10 cellular contexts compared by ENCODE assay signal in genomic region chr4:48699470-48699869, GRCh38.
DNase-seq lines count a peak whose midpoint lies in the region; ATAC-seq, FAIRE-seq and TF ChIP-seq lines count a peak whose summit lies in the region.
"Had no signal": no experiment of that assay in that cellular context is flagged by ENCODE, and none has a peak within 500 bp of the region (broad histone marks: within the 10 kb centered on the region; RNA-seq: fewer than 3 reads in every experiment).

No MANE protein-coding gene starts in this region.

- no peaks in the 10 kb centered on the region for H3K9me3 Mint-ChIP-seq in activated CD4-positive, alpha-beta T cell treated with anti-CD3 and anti-CD28 coated beads, Interleukin-2, amount 10 ng/mL, durations not matched to agents 24 days and 14 days

- TF ChIP-seq POLR2A in esophagus squamous epithelium (IDR thresholded peaks at IDR 0.05) = no peak

- peaks cover 0 to 32% (median 22%) of the 10 kb centered on the region in 3 donors for H3K4me1 ChIP-seq in esophagus squamous epithelium

- 35 to 52% methylated on average over 1 of the region's 1 CpG for WGBS in esophagus squamous epithelium, 2 donors

- peak overlapping the region; percentile 26 for H3K4me3 Mint-ChIP-seq in activated CD4-positive, alpha-beta T cell treated with anti-CD3 and anti-CD28 coated beads, Interleukin-2, amount 10 ng/mL, durations not matched to agents 24 days and 14 days
- H3K4me3 Mint-ChIP-seq: activated B cell treated with CpG ODN at 0.5 μM for 24 hours had no signal

- TF ChIP-seq CTCF in esophagus squamous epithelium (IDR thresholded peaks at IDR 0.05) (no peak), retinal pigment epithelial cell (conservative IDR thresholded peaks at IDR 0.05; ENCODE audit: low read depth, low read length) (no peak), omental fat pad (IDR thresholded peaks at IDR 0.05) (no peak)

- peak overlapping the region in 3 of 4 donors; percentile 14 to 56 (median 21) for H3K27ac ChIP-seq in esophagus squamous epithelium

- no peaks in the 10 kb centered on the region for H3K27me3 ChIP-seq in esophagus squamous epithelium

- H3K27me3 Mint-ChIP-seq in activated CD4-positive, alpha-beta T cell treated with anti-CD3 and anti-CD28 coated beads, Interleukin-2, amount 10 ng/mL, durations not matched to agents 24 days and 14 days = no peaks in the 10 kb centered on the region
- H3K27me3 Mint-ChIP-seq: activated B cell treated with CpG ODN at 0.5 μM for 24 hours had no signal

- no peak for FAIRE-seq in RCC 7860 (lab: Jason Lieb, UNC)

- no peaks in the 10 kb centered on the region for H3K36me3 ChIP-seq in esophagus squamous epithelium

- H3K27ac Mint-ChIP-seq in activated CD4-positive, alpha-beta T cell treated with anti-CD3 and anti-CD28 coated beads, Interleukin-2, amount 10 ng/mL, durations not matched to agents 24 days and 14 days = no peak overlapping the region
- H3K27ac Mint-ChIP-seq: activated B cell treated with CpG ODN at 0.5 μM for 24 hours had no signal

- H3K4me3 ChIP-seq in esophagus squamous epithelium = no peak overlapping the region
- peak overlapping the region; percentile 5 for H3K4me3 ChIP-seq in retinal pigment epithelial cell (ENCODE audit: low read length)

- intact Hi-C loops in activated CD4-positive, alpha-beta T cell treated with anti-CD3 and anti-CD28 coated beads, Interleukin-2, amount 10 ng/mL, durations not matched to agents 24 days and 14 days (cut with micrococcal nuclease) = no loop called here
- intact Hi-C loops in esophagus squamous epithelium (cut with DNase I) = no loop called here

- no peak for DNase-seq in activated CD4-positive, alpha-beta T cell treated with anti-CD3 and anti-CD28 coated beads, Interleukin-2, amount 10 ng/mL, durations not matched to agents 24 days and 14 days
- no peak for DNase-seq in activated CD4-positive, alpha-beta T cell treated with anti-CD3 and anti-CD28 coated beads, Interleukin-2, amount 50 U/mL, for 1 hour
- DNase-seq in RCC 7860 (ENCODE audit: low spot score) (peak; percentile 16), esophagus squamous epithelium (lab: John Stamatoyannopoulos, UW) (no peak), retinal pigment epithelial cell (ENCODE audit: low read depth) (no peak), omental fat pad (ENCODE audit: low spot score) (no peak), SIG-M5 treated with dmso at 0.1 percent for 504 hours (lab: John Stamatoyannopoulos, UW; ENCODE audit: unreplicated experiment) (no peak)
- DNase-seq in activated effector memory CD4-positive, alpha-beta T cell treated with Interleukin-2 at 50 U/mL for 16 hours = no peak
- DNase-seq: activated B cell treated with CpG ODN at 0.5 μM for 24 hours, NCI-H510A treated with DMSO at 0.1 percent for 48 hours had no signal

- H3K9me3 ChIP-seq in esophagus squamous epithelium = no peaks in the 10 kb centered on the region

- no peak for ATAC-seq in omental fat pad (ENCODE audit: low FRiP score)

- peaks cover 7% of the 10 kb centered on the region for H3K36me3 Mint-ChIP-seq in activated CD4-positive, alpha-beta T cell treated with anti-CD3 and anti-CD28 coated beads, Interleukin-2, amount 10 ng/mL, durations not matched to agents 24 days and 14 days (ENCODE audit: low read depth)

- peaks cover 23% of the 10 kb centered on the region for H3K4me1 Mint-ChIP-seq in activated CD4-positive, alpha-beta T cell treated with anti-CD3 and anti-CD28 coated beads, Interleukin-2, amount 10 ng/mL, durations not matched to agents 24 days and 14 days
